In genomic region chr15:90765966-90766365, GRCh38 we compare ENCODE assay signal across 13 cellular contexts. TPM values are rescaled to one million over a fixed set of nuclear protein-coding genes. Genes with fewer than 3 reads are reported as not detected.
DNase-seq lines count a peak whose midpoint lies in the region; ATAC-seq, FAIRE-seq and TF ChIP-seq lines count a peak whose summit lies in the region.
"Had no signal": no experiment of that assay in that cellular context is flagged by ENCODE, and none has a peak within 500 bp of the region (broad histone marks: within the 10 kb centered on the region; RNA-seq: fewer than 3 reads in every experiment).

No MANE protein-coding gene starts in this region.

- POLR2A ChIA-PET in endothelial cell of umbilical vein (lab: Charles Lee), result no interaction called here

- intact Hi-C loops in left ventricle myocardium inferior (cut with micrococcal nuclease), result no loop called here
- intact Hi-C loops in left cardiac atrium (cut with DNase I), result no loop called here
- intact Hi-C loops in endothelial cell of umbilical vein (cut with micrococcal nuclease), result no loop called here

- DNase-seq in left ventricle myocardium inferior (no peak), left cardiac atrium (no peak), M059J (ENCODE audit: low read depth) (peak; percentile 31), endothelial cell of umbilical vein (ENCODE audit: low read depth, low spot score) (no peak), OCI-M1 (lab: John Stamatoyannopoulos, UW) (no peak)
- DNase-seq: CD4-positive, alpha-beta memory T cell; DMS79; HCEC 1CT; HFFc6; KG1 had no signal

- H3K27me3 ChIP-seq in left ventricle myocardium inferior (ENCODE audit: low read depth) (no peaks in the 10 kb centered on the region), endothelial cell of umbilical vein (ENCODE audit: control insufficient read depth in 2 of 2, insufficient read depth in 2 of 2, low read length in 2 of 2) (no peaks in the 10 kb centered on the region)

- dilution Hi-C loops in endothelial cell of umbilical vein (cut with MboI; ENCODE audit: extremely low pct_ligation_motif_present, low sequenced_read_pairs), result no loop called here

- H3K4me2 ChIP-seq in endothelial cell of umbilical vein (ENCODE audit: insufficient read depth, low read length), result no peak overlapping the region

- H3K79me2 ChIP-seq in endothelial cell of umbilical vein (ENCODE audit: control insufficient read depth, insufficient read depth, low read length), result no peaks in the 10 kb centered on the region

- peaks cover 41% of the 10 kb centered on the region for H3K4me1 ChIP-seq in left ventricle myocardium inferior
- no peaks in the 10 kb centered on the region for H3K4me1 ChIP-seq in endothelial cell of umbilical vein (ENCODE audit: control insufficient read depth, extremely low read depth, insufficient read depth, low read length)

- CTCF ChIA-PET in endothelial cell of umbilical vein (lab: Charles Lee), result no interaction called here

- H4K20me1 ChIP-seq in endothelial cell of umbilical vein (replicated peaks; ENCODE audit: control insufficient read depth, extremely low read depth, insufficient read depth, low read length), result no peaks in the 10 kb centered on the region

- TF ChIP-seq POLR2A in endothelial cell of umbilical vein (IDR thresholded peaks at IDR 0.05; ENCODE audit: low read depth, low read length), result no peak

- H3K27ac ChIP-seq in left ventricle myocardium inferior (replicated peaks), result peak overlapping the region; percentile 91
- no peak overlapping the region for H3K27ac ChIP-seq in endothelial cell of umbilical vein (ENCODE audit: insufficient read depth, low read depth, low read length)
- H3K27ac ChIP-seq: C4-2B had no signal

- H2AFZ ChIP-seq in endothelial cell of umbilical vein (ENCODE audit: low read depth, low read length), result no peak overlapping the region

- ATAC-seq in left cardiac atrium (no peak), HG03108 (IDR thresholded peaks at IDR 0.05; ENCODE audit: unreplicated experiment) (no peak), HG03045 (IDR thresholded peaks at IDR 0.05; ENCODE audit: unreplicated experiment) (no peak)

- H3K9ac ChIP-seq in endothelial cell of umbilical vein (replicated peaks; ENCODE audit: extremely low read depth, insufficient read depth, low read length), result no peak overlapping the region

- BruUV-seq in endothelial cell of umbilical vein (replicated peaks; lab: Mats Ljungman, UMichigan), result no TSS peak

- H3K36me3 ChIP-seq in left ventricle myocardium inferior, result no peaks in the 10 kb centered on the region
- no peaks in the 10 kb centered on the region for H3K36me3 ChIP-seq in endothelial cell of umbilical vein (ENCODE audit: control insufficient read depth in 2 of 2, extremely low read depth in 1 of 2, insufficient read depth in 2 of 2, low read length in 2 of 2)

- H3K9me3 ChIP-seq in left ventricle myocardium inferior (replicated peaks) (no peaks in the 10 kb centered on the region), endothelial cell of umbilical vein (replicated peaks; ENCODE audit: control insufficient read depth, insufficient read depth, low read length) (no peaks in the 10 kb centered on the region)

- H3K9me1 ChIP-seq in endothelial cell of umbilical vein (replicated peaks; ENCODE audit: control insufficient read depth, extremely low read depth, insufficient read depth, low read length), result no peaks in the 10 kb centered on the region

- no peak for FAIRE-seq in endothelial cell of umbilical vein (lab: Jason Lieb, UNC)

- no peak overlapping the region for H3K4me3 ChIP-seq in left ventricle myocardium inferior
- no peak overlapping the region for H3K4me3 ChIP-seq in endothelial cell of umbilical vein (replicated peaks in 1 of 3; ENCODE audit: insufficient read depth in 1 of 3, low read depth in 1 of 3, low read length in 3 of 3)

- TF ChIP-seq CTCF in left ventricle myocardium inferior (IDR thresholded peaks at IDR 0.05; ENCODE audit: borderline replicate concordance), result no peak
- TF ChIP-seq CTCF in endothelial cell of umbilical vein (IDR thresholded peaks at IDR 0.05; ENCODE audit: extremely low read depth in 1 of 2, insufficient read depth in 1 of 2, low read depth in 1 of 2, low read length in 2 of 2), result no peak

TF ChIP-seq in endothelial cell of umbilical vein, 7 proteins besides CTCF, POLR2A, EP300 and RAD21:
- TF ChIP-seq, protein P1, sequence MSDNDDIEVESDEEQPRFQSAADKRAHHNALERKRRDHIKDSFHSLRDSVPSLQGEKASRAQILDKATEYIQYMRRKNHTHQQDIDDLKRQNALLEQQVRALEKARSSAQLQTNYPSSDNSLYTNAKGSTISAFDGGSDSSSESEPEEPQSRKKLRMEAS (IDR thresholded peaks at IDR 0.05; ENCODE audit: insufficient read depth, insufficient read length), result no peak
- no peak for TF ChIP-seq EZH2 (IDR thresholded peaks at IDR 0.05; ENCODE audit: borderline replicate concordance, low read depth, low read length, severe bottlenecking)
- TF ChIP-seq JUN (IDR thresholded peaks at IDR 0.05; ENCODE audit: borderline replicate concordance, insufficient read depth, insufficient read length, low read depth), result peak; percentile 15
- no peak for TF ChIP-seq MYC (IDR thresholded peaks at IDR 0.05; ENCODE audit: low read depth, low read length)
- TF ChIP-seq FOS (IDR thresholded peaks at IDR 0.05; ENCODE audit: borderline replicate concordance, insufficient read depth, low read length), result no peak

RNA-seq across cellular contexts. Expression of gene BLM, which starts 48.8 kb away (rescaled TPM):
- total RNA-seq in left ventricle myocardium inferior, result 26.2 TPM
- total RNA-seq in left cardiac atrium, result 10 to 100 TPM; 13.8 to 14.9 TPM
- total RNA-seq in M059J (2014; rRNA removed; shearing (Covaris generic)), result 7.7 and 9.0 TPM in 2 replicates
- total RNA-seq in endothelial cell of umbilical vein, result 17.3 and 18.6 TPM in 2 replicates
- 3.2 and 3.8 TPM in 2 replicates for polyA plus RNA-seq in endothelial cell of umbilical vein
- polyA plus RNA-seq in endothelial cell of umbilical vein (2011; cell fraction: cytosol; rRNA removed), result 4.4 and 5.0 TPM in 2 replicates
- polyA plus RNA-seq in endothelial cell of umbilical vein (2011; cell fraction: nucleus; rRNA removed), result 11.0 and 16.9 TPM in 2 replicates
- polyA plus RNA-seq in endothelial cell of umbilical vein (2012), result 4.4 and 6.8 TPM in 2 replicates
- 12.0 and 16.0 TPM in 2 replicates for polyA minus RNA-seq in endothelial cell of umbilical vein
- 13.8 TPM for polyA minus RNA-seq in endothelial cell of umbilical vein (2011; cell fraction: cytosol; rRNA and poly(A)+ RNA removed)
- polyA minus RNA-seq in endothelial cell of umbilical vein (2011; cell fraction: nucleus; rRNA and poly(A)+ RNA removed), result 4.9 and 16.2 TPM in 2 replicates
